9 cellular contexts compared by ENCODE assay signal in genomic region chr1:221694109-221694508, GRCh38.
"Had no signal": no experiment of that assay in that cellular context is flagged by ENCODE, and none has a peak within 500 bp of the region (broad histone marks: within the 10 kb centered on the region; RNA-seq: fewer than 3 reads in every experiment).

No MANE protein-coding gene starts in this region.

- H3K9me3 Mint-ChIP-seq: IgD-negative memory B cell had no signal

- DNase-seq: IMR-90, Karpas-422, KBM-7, KG1 had no signal

- ATAC-seq: HepG2 had no signal

- H3K27ac Mint-ChIP-seq: IgD-negative memory B cell had no signal

- H3K9ac ChIP-seq: KMS-11 had no signal

- H3K27ac ChIP-seq: HL-60, KMS-11 had no signal

- FAIRE-seq: HepG2, HTR-8/SVneo had no signal

- H3K4me3 Mint-ChIP-seq: IgD-negative memory B cell had no signal

- H3K27me3 Mint-ChIP-seq: IgD-negative memory B cell had no signal

- H3K4me1 Mint-ChIP-seq: IgD-negative memory B cell had no signal

- H3K4me2 ChIP-seq: KMS-11 had no signal
